1 cellular context compared by ENCODE assay signal in the genomic region with DNA sequence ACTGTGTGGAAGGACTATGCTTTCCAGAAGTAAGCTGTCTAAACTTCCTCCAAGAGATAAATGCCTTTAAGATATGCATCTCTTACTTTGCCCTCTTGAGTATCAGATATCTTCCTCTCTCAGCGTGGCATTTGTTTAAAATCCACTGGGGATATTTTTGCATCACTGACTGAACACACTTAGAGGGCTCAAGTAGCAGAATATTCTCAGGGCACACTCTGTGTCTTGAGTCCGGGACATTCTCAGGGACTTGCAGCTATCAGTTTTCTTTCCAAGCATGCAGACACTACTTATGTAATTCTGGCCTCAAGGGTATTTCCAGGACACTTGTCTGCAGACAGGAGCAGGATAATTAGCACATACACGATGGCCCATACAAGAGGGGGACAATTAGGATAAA.
TF ChIP-seq lines count a peak whose summit lies in the region.

No MANE protein-coding gene starts in this region.

TF ChIP-seq in GM12878, 131 proteins besides CTCF, POLR2A, EP300 and RAD21 (continued from another document):
- TF ChIP-seq POU2F2 (IDR thresholded peaks at IDR 0.05; ENCODE audit: borderline replicate concordance, low read depth, low read length) (no peak), RBBP5 (conservative IDR thresholded peaks at IDR 0.05) (no peak), NR2C2 (IDR thresholded peaks at IDR 0.05; ENCODE audit: borderline replicate concordance, control insufficient read depth, insufficient read length, low read depth) (no peak), SIX5 (IDR thresholded peaks at IDR 0.05; ENCODE audit: low read depth, low read length, severe bottlenecking) (no peak), CHD4 (IDR thresholded peaks at IDR 0.05) (no peak)
TF ChIP-seq in GM12878: peak in this region for 0.
